ENCODE assay signal across 1 cellular context in the genomic region with DNA sequence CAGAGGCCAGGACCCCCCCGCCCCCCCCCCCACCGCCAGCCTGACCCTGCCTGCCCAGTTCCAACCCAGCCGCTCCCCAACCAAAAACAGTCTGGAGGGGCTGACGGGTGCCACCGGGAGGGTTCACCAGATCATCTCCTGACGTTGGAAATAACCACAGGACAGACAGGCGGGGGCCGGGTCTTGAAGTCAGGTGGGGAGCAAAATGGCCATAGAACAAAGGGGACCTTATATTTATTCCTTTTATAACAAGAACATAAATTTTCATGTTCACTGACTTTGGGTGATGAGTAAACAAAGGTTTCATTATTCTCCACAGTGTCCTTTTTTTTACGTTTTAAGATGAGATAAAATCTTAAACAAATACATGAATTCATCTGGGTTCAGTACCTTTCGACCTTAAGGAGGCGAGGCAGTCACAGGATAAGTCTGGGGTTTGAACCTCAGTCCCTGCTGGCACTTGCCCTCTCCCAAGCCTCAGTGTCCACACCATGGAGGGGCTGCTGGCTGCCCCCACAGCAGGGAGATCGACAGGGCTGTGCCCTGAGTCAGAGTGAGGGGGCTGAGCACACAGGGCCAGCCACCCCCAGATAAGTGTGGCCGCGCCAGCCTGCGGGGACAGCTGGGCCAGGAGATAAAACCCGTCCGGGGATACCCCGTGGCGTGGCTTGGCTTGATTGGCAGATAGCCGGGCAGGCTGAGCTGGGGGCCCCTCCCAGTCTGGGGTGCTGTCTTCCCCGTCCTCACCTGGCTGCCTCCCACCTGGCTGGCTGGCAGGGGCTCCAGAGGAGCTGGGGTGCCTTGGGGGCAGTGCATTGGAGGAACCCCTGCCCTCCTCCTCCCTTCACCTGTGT.
TF ChIP-seq lines count a peak whose summit lies in the region.

No MANE protein-coding gene starts in this region.

TF ChIP-seq in A549, 52 proteins besides CTCF, POLR2A, EP300 and RAD21 (continued from another document):
- TF ChIP-seq, protein P1, sequence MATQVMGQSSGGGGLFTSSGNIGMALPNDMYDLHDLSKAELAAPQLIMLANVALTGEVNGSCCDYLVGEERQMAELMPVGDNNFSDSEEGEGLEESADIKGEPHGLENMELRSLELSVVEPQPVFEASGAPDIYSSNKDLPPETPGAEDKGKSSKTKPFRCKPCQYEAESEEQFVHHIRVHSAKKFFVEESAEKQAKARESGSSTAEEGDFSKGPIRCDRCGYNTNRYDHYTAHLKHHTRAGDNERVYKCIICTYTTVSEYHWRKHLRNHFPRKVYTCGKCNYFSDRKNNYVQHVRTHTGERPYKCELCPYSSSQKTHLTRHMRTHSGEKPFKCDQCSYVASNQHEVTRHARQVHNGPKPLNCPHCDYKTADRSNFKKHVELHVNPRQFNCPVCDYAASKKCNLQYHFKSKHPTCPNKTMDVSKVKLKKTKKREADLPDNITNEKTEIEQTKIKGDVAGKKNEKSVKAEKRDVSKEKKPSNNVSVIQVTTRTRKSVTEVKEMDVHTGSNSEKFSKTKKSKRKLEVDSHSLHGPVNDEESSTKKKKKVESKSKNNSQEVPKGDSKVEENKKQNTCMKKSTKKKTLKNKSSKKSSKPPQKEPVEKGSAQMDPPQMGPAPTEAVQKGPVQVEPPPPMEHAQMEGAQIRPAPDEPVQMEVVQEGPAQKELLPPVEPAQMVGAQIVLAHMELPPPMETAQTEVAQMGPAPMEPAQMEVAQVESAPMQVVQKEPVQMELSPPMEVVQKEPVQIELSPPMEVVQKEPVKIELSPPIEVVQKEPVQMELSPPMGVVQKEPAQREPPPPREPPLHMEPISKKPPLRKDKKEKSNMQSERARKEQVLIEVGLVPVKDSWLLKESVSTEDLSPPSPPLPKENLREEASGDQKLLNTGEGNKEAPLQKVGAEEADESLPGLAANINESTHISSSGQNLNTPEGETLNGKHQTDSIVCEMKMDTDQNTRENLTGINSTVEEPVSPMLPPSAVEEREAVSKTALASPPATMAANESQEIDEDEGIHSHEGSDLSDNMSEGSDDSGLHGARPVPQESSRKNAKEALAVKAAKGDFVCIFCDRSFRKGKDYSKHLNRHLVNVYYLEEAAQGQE (IDR thresholded peaks at IDR 0.05), result no peak
- TF ChIP-seq BHLHE40 (IDR thresholded peaks at IDR 0.05; ENCODE audit: low read depth, low read length) (no peak), RARB (CRISPR knock-in tag; IDR thresholded peaks at IDR 0.05) (no peak), ZSCAN20 (CRISPR knock-in tag; IDR thresholded peaks at IDR 0.05) (no peak), HDAC2 (IDR thresholded peaks at IDR 0.05) (no peak), ESRRA (IDR thresholded peaks at IDR 0.05; ENCODE audit: borderline replicate concordance, low read length) (no peak), EHF (CRISPR knock-in tag; IDR thresholded peaks at IDR 0.05) (no peak), MAFK (IDR thresholded peaks at IDR 0.05; ENCODE audit: partially characterized antibody) (no peak), TP53 (CRISPR knock-in tag; IDR thresholded peaks at IDR 0.05) (no peak), ZFP36 (IDR thresholded peaks at IDR 0.05; ENCODE audit: borderline replicate concordance, partially characterized antibody) (no peak), NFE2L2 (conservative IDR thresholded peaks at IDR 0.05; ENCODE audit: low read length) (no peak), EHMT2 (IDR thresholded peaks at IDR 0.05; ENCODE audit: low read depth) (no peak), PHF8 (IDR thresholded peaks at IDR 0.05; ENCODE audit: borderline replicate concordance, low read depth) (no peak), NPAS2 (CRISPR knock-in tag; IDR thresholded peaks at IDR 0.05; ENCODE audit: borderline replicate concordance) (no peak; the same call in 1 of the 2 replicates), FOSL2 (IDR thresholded peaks at IDR 0.05) (no peak), FOSL2 (CRISPR knock-in tag; IDR thresholded peaks at IDR 0.05) (peak; percentile 37; the same call in 1 of the 2 replicates), SREBF2 (IDR thresholded peaks at IDR 0.05) (no peak), RNF2 (IDR thresholded peaks at IDR 0.05; ENCODE audit: borderline replicate concordance, low read depth) (no peak), RFX5 (IDR thresholded peaks at IDR 0.05) (no peak), JUN (IDR thresholded peaks at IDR 0.05) (peak; percentile 23 to 46; a peak in 2 of 5 replicates), RCOR1 (IDR thresholded peaks at IDR 0.05; ENCODE audit: low read depth, low read length) (no peak), CEBPB (IDR thresholded peaks at IDR 0.05) (no peak), TFCP2L1 (CRISPR knock-in tag; IDR thresholded peaks at IDR 0.05) (no peak), MAZ (IDR thresholded peaks at IDR 0.05; ENCODE audit: borderline replicate concordance, low read depth, low read length) (no peak), MYC (IDR thresholded peaks at IDR 0.05; ENCODE audit: borderline replicate concordance, low read length) (no peak), CHD2 (IDR thresholded peaks at IDR 0.05; ENCODE audit: low read length, partially characterized antibody) (no peak), FOXS1 (CRISPR knock-in tag; IDR thresholded peaks at IDR 0.05) (no peak), ZC3H11A (IDR thresholded peaks at IDR 0.05) (no peak), HOXA7 (CRISPR knock-in tag; IDR thresholded peaks at IDR 0.05) (0 out of 2 replicates have a peak, but pooled peaks have one; percentile 18), HEYL (CRISPR knock-in tag; IDR thresholded peaks at IDR 0.05) (no peak), POLR2AphosphoS2 (conservative IDR thresholded peaks at IDR 0.05; ENCODE audit: low read length) (peak; percentile 90), KDM1A (IDR thresholded peaks at IDR 0.05; ENCODE audit: low read depth) (no peak), HOXB13 (CRISPR knock-in tag; IDR thresholded peaks at IDR 0.05; ENCODE audit: low read depth) (no peak), JUNB (IDR thresholded peaks at IDR 0.05) (peak; percentile 36; the same call in 1 of the 2 replicates), GATA3 (IDR thresholded peaks at IDR 0.05; ENCODE audit: borderline replicate concordance) (peak; percentile 57), CBX8 (IDR thresholded peaks at IDR 0.05) (no peak)
- TF ChIP-seq, protein P2, sequence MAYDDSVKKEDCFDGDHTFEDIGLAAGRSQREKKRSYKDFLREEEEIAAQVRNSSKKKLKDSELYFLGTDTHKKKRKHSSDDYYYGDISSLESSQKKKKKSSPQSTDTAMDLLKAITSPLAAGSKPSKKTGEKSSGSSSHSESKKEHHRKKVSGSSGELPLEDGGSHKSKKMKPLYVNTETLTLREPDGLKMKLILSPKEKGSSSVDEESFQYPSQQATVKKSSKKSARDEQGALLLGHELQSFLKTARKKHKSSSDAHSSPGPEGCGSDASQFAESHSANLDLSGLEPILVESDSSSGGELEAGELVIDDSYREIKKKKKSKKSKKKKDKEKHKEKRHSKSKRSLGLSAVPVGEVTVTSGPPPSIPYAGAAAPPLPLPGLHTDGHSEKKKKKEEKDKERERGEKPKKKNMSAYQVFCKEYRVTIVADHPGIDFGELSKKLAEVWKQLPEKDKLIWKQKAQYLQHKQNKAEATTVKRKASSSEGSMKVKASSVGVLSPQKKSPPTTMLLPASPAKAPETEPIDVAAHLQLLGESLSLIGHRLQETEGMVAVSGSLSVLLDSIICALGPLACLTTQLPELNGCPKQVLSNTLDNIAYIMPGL (CRISPR knock-in tag; IDR thresholded peaks at IDR 0.05; ENCODE audit: borderline replicate concordance), result no peak
- TF ChIP-seq, protein P3, sequence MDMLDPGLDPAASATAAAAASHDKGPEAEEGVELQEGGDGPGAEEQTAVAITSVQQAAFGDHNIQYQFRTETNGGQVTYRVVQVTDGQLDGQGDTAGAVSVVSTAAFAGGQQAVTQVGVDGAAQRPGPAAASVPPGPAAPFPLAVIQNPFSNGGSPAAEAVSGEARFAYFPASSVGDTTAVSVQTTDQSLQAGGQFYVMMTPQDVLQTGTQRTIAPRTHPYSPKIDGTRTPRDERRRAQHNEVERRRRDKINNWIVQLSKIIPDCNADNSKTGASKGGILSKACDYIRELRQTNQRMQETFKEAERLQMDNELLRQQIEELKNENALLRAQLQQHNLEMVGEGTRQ (IDR thresholded peaks at IDR 0.05), result no peak
- TF ChIP-seq, protein P4, sequence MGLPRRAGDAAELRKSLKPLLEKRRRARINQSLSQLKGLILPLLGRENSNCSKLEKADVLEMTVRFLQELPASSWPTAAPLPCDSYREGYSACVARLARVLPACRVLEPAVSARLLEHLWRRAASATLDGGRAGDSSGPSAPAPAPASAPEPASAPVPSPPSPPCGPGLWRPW (IDR thresholded peaks at IDR 0.05), result no peak
- TF ChIP-seq, protein P5, sequence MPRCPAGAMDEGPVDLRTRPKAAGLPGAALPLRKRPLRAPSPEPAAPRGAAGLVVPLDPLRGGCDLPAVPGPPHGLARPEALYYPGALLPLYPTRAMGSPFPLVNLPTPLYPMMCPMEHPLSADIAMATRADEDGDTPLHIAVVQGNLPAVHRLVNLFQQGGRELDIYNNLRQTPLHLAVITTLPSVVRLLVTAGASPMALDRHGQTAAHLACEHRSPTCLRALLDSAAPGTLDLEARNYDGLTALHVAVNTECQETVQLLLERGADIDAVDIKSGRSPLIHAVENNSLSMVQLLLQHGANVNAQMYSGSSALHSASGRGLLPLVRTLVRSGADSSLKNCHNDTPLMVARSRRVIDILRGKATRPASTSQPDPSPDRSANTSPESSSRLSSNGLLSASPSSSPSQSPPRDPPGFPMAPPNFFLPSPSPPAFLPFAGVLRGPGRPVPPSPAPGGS (IDR thresholded peaks at IDR 0.05), result no peak
- TF ChIP-seq, protein P6, sequence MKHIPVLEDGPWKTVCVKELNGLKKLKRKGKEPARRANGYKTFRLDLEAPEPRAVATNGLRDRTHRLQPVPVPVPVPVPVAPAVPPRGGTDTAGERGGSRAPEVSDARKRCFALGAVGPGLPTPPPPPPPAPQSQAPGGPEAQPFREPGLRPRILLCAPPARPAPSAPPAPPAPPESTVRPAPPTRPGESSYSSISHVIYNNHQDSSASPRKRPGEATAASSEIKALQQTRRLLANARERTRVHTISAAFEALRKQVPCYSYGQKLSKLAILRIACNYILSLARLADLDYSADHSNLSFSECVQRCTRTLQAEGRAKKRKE (CRISPR knock-in tag; IDR thresholded peaks at IDR 0.05; ENCODE audit: low read depth), result no peak
TF ChIP-seq in A549: peak in this region for 8.
